In genomic region chr10:68598978-68599753, GRCh38 we compare ENCODE assay signal across 8 cellular contexts. TPM values are rescaled to one million over a fixed set of nuclear protein-coding genes. Genes with fewer than 3 reads are reported as not detected.
DNase-seq lines count a peak whose midpoint lies in the region; ATAC-seq and TF ChIP-seq lines count a peak whose summit lies in the region.

No MANE protein-coding gene starts in this region.

- peak overlapping the region; percentile 20 for H3K27ac Mint-ChIP-seq in MCF 10A (ENCODE audit: low read depth, unreplicated experiment)

- POLR2A ChIA-PET in MCF 10A (lab: Yijun Ruan, JAX) = interaction anchor here (1.0 to 1.4 kb wide), 2 partner anchors 49 to 71 kb away, joined by 3 to 8 read pairs; no protein-coding TSS in a partner anchor

- intact Hi-C loops in MCF 10A (cut with micrococcal nuclease) (no loop called here), stomach (cut with DNase I; ENCODE audit: low total_unique reads) (no loop called here)

- H3K27ac ChIP-seq in stomach = peak overlapping the region; percentile 55 to 80 (median 66)

- no peak for TF ChIP-seq EP300 in stomach (IDR thresholded peaks at IDR 0.05)

- H3K4me3 ChIP-seq in MG63 (peak overlapping the region; percentile 37), stomach (peak overlapping the region; percentile 37 to 53 (median 48))

- WGBS in stomach, 5 donors = 25 to 48% (median 39%) methylated on average over 13 to 23 of the region's 23 CpGs

- peak overlapping the region; percentile 79 for H3K4me3 Mint-ChIP-seq in MCF 10A (ENCODE audit: unreplicated experiment)

- no TSS peak for BruUV-seq in MCF 10A (replicated peaks; lab: Mats Ljungman, UMichigan)

- CTCF ChIA-PET in MCF 10A (lab: Yijun Ruan, JAX) = interaction anchor here (0.7 kb wide), 1 partner anchor 10 kb away, joined by 3 read pairs; no protein-coding TSS in a partner anchor

- no peak for ATAC-seq in HG03565 (IDR thresholded peaks at IDR 0.05; ENCODE audit: unreplicated experiment)
- no peak for ATAC-seq in GM19324 (IDR thresholded peaks at IDR 0.05; ENCODE audit: low FRiP score, unreplicated experiment)
- ATAC-seq in GM18498 (IDR thresholded peaks at IDR 0.05; ENCODE audit: unreplicated experiment) = no peak

- no peaks in the 10 kb centered on the region for H3K36me3 Mint-ChIP-seq in MCF 10A (ENCODE audit: insufficient read depth, unreplicated experiment)

- no peak for TF ChIP-seq POLR2A in stomach (IDR thresholded peaks at IDR 0.05)

- H3K4me1 ChIP-seq in stomach = peaks cover 16 to 48% (median 33%) of the 10 kb centered on the region in 4 donors

- no peaks in the 10 kb centered on the region for H3K27me3 Mint-ChIP-seq in MCF 10A (ENCODE audit: insufficient read depth, unreplicated experiment)

- no peak for TF ChIP-seq CTCF in MCF 10A (IDR thresholded peaks at IDR 0.05; ENCODE audit: unreplicated experiment)
- no peak for TF ChIP-seq CTCF in stomach (IDR thresholded peaks at IDR 0.05)

- H3K36me3 ChIP-seq in MG63 (no peaks in the 10 kb centered on the region), stomach (no peaks in the 10 kb centered on the region)

- H3K27me3 ChIP-seq in MG63 = no peaks in the 10 kb centered on the region
- no peaks in the 10 kb centered on the region for H3K27me3 ChIP-seq in stomach

- H3K9me3 ChIP-seq in MG63 (no peaks in the 10 kb centered on the region), stomach (no peaks in the 10 kb centered on the region)

- H3K4me1 Mint-ChIP-seq in MCF 10A (ENCODE audit: insufficient read depth, unreplicated experiment) = peaks cover 29% of the 10 kb centered on the region

- DNase-seq in COR-L47 (lab: John Stamatoyannopoulos, UW) (peak; percentile 73), MG63 (peak; percentile 44), MCF 10A (ENCODE audit: unreplicated experiment) (no peak), kidney tubule cell (ENCODE audit: low spot score) (peak; percentile 25), stomach (peak; percentile 55)

- H3K9me3 Mint-ChIP-seq in MCF 10A (ENCODE audit: unreplicated experiment) = no peaks in the 10 kb centered on the region

RNA-seq across cellular contexts. Expression of gene TET1, which starts 39.0 kb away (rescaled TPM):
- 0.39 and 0.82 TPM in 2 replicates for total RNA-seq in MG63 (2014; rRNA removed; shearing (Covaris generic); ENCODE audit: low replicate concordance)
- 0.05 TPM in 1 of 2 replicates, not detected in the other for total RNA-seq in MCF 10A (2022)
- total RNA-seq in stomach = 10 to 100 TPM in 2 of 5 donors, 1 to 10 TPM in 3; 1.2 to 22.3 (median 9.9) TPM
- under 1 TPM; under 0.01 to 0.20 (median 0.19) TPM for polyA plus RNA-seq in stomach
